1 cellular context compared by ENCODE assay signal in genomic region chr1:203675596-203676347, GRCh38.
TF ChIP-seq lines count a peak whose summit lies in the region.

No MANE protein-coding gene starts in this region.

TF ChIP-seq in K562, 482 proteins besides CTCF, POLR2A, EP300 and RAD21:
- TF ChIP-seq EHMT2 (IDR thresholded peaks at IDR 0.05) (no peak), ELF1 (tag; IDR thresholded peaks at IDR 0.05) (0 out of 2 replicates have a peak, but pooled peaks have one; percentile 25), IRF9 (tag; IDR thresholded peaks at IDR 0.05) (no peak), ZSCAN32 (CRISPR knock-in tag; IDR thresholded peaks at IDR 0.05) (no peak), TAF1 (IDR thresholded peaks at IDR 0.05; ENCODE audit: control insufficient read depth, extremely low read depth, insufficient read depth, low read length, severe bottlenecking) (no peak), ZNF239 (CRISPR knock-in tag; IDR thresholded peaks at IDR 0.05) (no peak)
